Comparison of ENCODE assay signal across 1 cellular context in the genomic region with DNA sequence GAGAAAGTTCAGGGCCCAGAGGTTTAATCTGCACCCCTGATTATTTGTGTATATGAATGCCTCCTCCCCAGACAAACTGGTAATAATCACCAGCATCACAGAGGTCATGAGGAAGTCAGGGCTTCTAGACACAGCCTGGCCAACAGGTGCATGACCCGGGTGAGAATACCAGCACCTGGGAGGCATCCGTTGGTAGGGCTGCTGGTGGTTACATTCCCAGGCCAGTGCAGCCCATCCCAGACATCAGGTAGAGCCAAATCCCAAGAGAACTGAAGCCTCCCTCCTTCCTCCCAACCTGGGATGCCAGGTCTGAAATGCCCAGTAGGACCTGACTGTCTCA.
TF ChIP-seq lines count a peak whose summit lies in the region.

No MANE protein-coding gene starts in this region.

TF ChIP-seq in GM12878, 131 proteins besides CTCF, POLR2A, EP300 and RAD21:
- TF ChIP-seq, protein P1, sequence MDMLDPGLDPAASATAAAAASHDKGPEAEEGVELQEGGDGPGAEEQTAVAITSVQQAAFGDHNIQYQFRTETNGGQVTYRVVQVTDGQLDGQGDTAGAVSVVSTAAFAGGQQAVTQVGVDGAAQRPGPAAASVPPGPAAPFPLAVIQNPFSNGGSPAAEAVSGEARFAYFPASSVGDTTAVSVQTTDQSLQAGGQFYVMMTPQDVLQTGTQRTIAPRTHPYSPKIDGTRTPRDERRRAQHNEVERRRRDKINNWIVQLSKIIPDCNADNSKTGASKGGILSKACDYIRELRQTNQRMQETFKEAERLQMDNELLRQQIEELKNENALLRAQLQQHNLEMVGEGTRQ (IDR thresholded peaks at IDR 0.05; ENCODE audit: borderline replicate concordance, low read depth, low read length) = no peak
- no peak for TF ChIP-seq FOXM1 (IDR thresholded peaks at IDR 0.05; ENCODE audit: low read depth, low read length)
- TF ChIP-seq, protein P2, sequence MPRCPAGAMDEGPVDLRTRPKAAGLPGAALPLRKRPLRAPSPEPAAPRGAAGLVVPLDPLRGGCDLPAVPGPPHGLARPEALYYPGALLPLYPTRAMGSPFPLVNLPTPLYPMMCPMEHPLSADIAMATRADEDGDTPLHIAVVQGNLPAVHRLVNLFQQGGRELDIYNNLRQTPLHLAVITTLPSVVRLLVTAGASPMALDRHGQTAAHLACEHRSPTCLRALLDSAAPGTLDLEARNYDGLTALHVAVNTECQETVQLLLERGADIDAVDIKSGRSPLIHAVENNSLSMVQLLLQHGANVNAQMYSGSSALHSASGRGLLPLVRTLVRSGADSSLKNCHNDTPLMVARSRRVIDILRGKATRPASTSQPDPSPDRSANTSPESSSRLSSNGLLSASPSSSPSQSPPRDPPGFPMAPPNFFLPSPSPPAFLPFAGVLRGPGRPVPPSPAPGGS (IDR thresholded peaks at IDR 0.05; ENCODE audit: borderline replicate concordance, insufficient read depth, low read depth, low read length, poor library complexity, severe bottlenecking) = no peak
- peak; percentile 26; the same call in 1 of the 2 replicates for TF ChIP-seq NFXL1 (IDR thresholded peaks at IDR 0.05; ENCODE audit: borderline replicate concordance)
